18 cellular contexts compared by ENCODE assay signal in the genomic region with DNA sequence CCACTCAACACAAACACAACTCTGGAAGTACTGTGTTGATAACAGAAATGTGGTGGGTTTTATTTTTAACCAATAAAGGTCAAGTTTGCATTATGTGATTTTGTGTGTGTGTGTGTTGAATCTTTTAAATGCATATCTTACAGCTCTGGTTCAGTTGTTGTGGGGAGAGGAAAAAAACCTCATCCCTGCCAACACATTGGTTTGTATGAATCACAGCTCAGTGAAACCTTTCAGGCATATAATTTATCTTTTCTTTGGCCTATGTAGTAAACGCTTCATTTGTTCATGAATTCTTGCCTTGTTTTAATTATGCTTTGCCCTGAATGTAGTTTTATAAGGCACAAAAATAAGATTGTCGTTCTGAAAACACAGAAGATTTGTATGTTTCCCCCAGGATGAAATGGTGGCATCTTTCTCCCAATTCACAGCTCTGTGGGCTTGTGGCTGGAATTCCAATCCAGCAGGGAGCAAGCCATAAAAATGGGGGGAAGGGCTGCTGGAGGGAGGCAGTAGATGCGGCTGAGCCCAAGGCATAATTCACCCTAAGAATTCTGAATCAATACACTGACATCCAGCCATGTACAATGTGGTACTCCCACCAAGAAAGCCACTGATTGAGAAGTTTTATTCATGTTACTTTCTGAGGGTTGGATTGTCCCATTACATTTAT. TPM values are rescaled to one million over a fixed set of nuclear protein-coding genes. Genes with fewer than 3 reads are reported as not detected.
DNase-seq lines count a peak whose midpoint lies in the region; ATAC-seq and TF ChIP-seq lines count a peak whose summit lies in the region.
"Had no signal": no experiment of that assay in that cellular context is flagged by ENCODE, and none has a peak within 500 bp of the region (broad histone marks: within the 10 kb centered on the region; RNA-seq: fewer than 3 reads in every experiment).

No MANE protein-coding gene starts in this region.

- no peaks in the 10 kb centered on the region for H3K9me3 ChIP-seq in gastroesophageal sphincter
- H3K9me3 ChIP-seq: body of pancreas, thyroid gland had no signal

- H3K27ac ChIP-seq in gastroesophageal sphincter: no peak overlapping the region
- H3K27ac ChIP-seq: body of pancreas, thyroid gland had no signal

- WGBS in gastroesophageal sphincter (ENCODE audit: low coverage in 1 of 2), 2 donors: 10 to 44% methylated on average over 2 to 3 of the region's 3 CpGs

- TF ChIP-seq EP300 in gastroesophageal sphincter (IDR thresholded peaks at IDR 0.05): no peak

- no peak for TF ChIP-seq CTCF in kidney epithelial cell (IDR thresholded peaks at IDR 0.05; ENCODE audit: insufficient read depth, low read length, poor library complexity, severe bottlenecking)
- no peak for TF ChIP-seq CTCF in gastroesophageal sphincter (IDR thresholded peaks at IDR 0.05)

- H3K36me3 ChIP-seq in kidney epithelial cell (ENCODE audit: control insufficient read depth, insufficient read depth, low read length) (no peaks in the 10 kb centered on the region), gastroesophageal sphincter (no peaks in the 10 kb centered on the region)
- H3K36me3 ChIP-seq: thyroid gland had no signal

- DNase-seq in H4 (ENCODE audit: low spot score) (peak; percentile 14), astrocyte of the hippocampus (ENCODE audit: low read depth, low spot score) (peak; percentile 85), kidney epithelial cell (ENCODE audit: low read depth) (peak; percentile 66), superior temporal gyrus (ENCODE audit: extremely low spot score) (peak; percentile 60), DMS 273 (lab: John Stamatoyannopoulos, UW; ENCODE audit: unreplicated experiment) (no peak), NCI-H446 treated with DMSO at 0.1 percent for 48 hours (lab: John Stamatoyannopoulos, UW) (no peak)
- DNase-seq: activated effector memory CD4-positive, alpha-beta T cell treated with anti-CD3 and anti-CD28 coated beads, Interleukin-2, amount 50 U/mL, for 16 hours; body of pancreas; CD8-positive, alpha-beta T cell; effector CD4-positive, alpha-beta T cell; NCI-H1105 treated with DMSO at 0.1 percent for 48 hours; NCI-H226; thyroid gland had no signal

- ATAC-seq in gastroesophageal sphincter (no peak), HG02798 (IDR thresholded peaks at IDR 0.05; ENCODE audit: poor library complexity, unreplicated experiment) (no peak)
- ATAC-seq: body of pancreas; CD8-positive, alpha-beta T cell; K562; left lobe of liver had no signal

- no peaks in the 10 kb centered on the region for H3K4me1 ChIP-seq in gastroesophageal sphincter
- H3K4me1 ChIP-seq: body of pancreas, thyroid gland had no signal

- no peak for TF ChIP-seq POLR2A in gastroesophageal sphincter (IDR thresholded peaks at IDR 0.05)

- no peak overlapping the region for H3K4me3 ChIP-seq in kidney epithelial cell (ENCODE audit: low read depth, low read length)
- H3K4me3 ChIP-seq in gastroesophageal sphincter: no peak overlapping the region
- H3K4me3 ChIP-seq: body of pancreas, K562, thyroid gland had no signal

- H3K27me3 ChIP-seq in kidney epithelial cell (ENCODE audit: control insufficient read depth, insufficient read depth, low read length) (no peaks in the 10 kb centered on the region), gastroesophageal sphincter (peaks cover 16% of the 10 kb centered on the region)
- H3K27me3 ChIP-seq: body of pancreas, thyroid gland had no signal

RNA-seq across cellular contexts. Expression of a gene that starts 45.1 kb away (rescaled TPM):
- 0.12 TPM in 1 of 2 replicates, not detected in the other for total RNA-seq in H4 (2014; rRNA removed; shearing (Covaris generic))
- total RNA-seq in kidney epithelial cell (0.04 TPM in 1 of 2 replicates, not detected in the other), gastroesophageal sphincter (1 to 10 TPM in 1 of 4 donors, under 1 TPM in 1, not detected in 2; 0.35 to 1.0 TPM)
- total RNA-seq: CD8-positive, alpha-beta T cell; glomerular endothelial cell had no signal

Comparison
In these comparisons a context has a peak if more than half of its experiments do, and no peak if none do; other contexts are left out.
1. DNase-seq: peak in H4 (single experiment), astrocyte of the hippocampus (single experiment), kidney epithelial cell (single experiment) and superior temporal gyrus (single experiment); none in DMS 273 (single experiment) and NCI-H446 treated with DMSO at 0.1 percent for 48 hours (single experiment).